21 cellular contexts compared by ENCODE assay signal in the genomic region with DNA sequence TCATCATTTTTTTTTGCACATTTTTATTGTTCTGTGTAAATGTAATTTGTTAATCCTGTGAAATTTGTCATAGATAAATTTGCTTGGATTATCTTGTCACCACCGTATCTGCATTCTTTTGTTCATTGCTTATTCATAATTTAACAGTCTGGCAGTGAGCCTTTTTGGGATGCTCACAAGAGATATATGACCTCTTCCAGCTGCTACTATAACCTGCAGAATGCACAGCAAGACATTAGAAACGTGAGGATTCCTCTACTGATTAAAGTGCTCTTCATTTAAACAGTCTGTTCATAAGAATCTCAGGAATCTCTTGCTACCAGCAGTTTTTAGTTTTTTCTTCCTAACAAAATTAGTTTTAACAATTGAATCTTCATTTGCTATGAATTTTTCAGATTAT. TPM values are rescaled to one million over a fixed set of nuclear protein-coding genes. Genes with fewer than 3 reads are reported as not detected.
DNase-seq lines count a peak whose midpoint lies in the region; ATAC-seq, FAIRE-seq and TF ChIP-seq lines count a peak whose summit lies in the region.
"Had no signal": no experiment of that assay in that cellular context is flagged by ENCODE, and none has a peak within 500 bp of the region (broad histone marks: within the 10 kb centered on the region; RNA-seq: fewer than 3 reads in every experiment).

No MANE protein-coding gene starts in this region.

- in situ Hi-C loops in mammary epithelial cell (cut with MboI; ENCODE audit: low sequenced_read_pairs in 2 of 2) (no loop called here), gastrocnemius medialis (cut with MboI; ENCODE audit: low sequenced_read_pairs in 4 of 4) (no loop called here)

- H3K27me3 ChIP-seq in mammary epithelial cell (ENCODE audit: insufficient read depth, low read length) (peaks cover 3% of the 10 kb centered on the region), gastrocnemius medialis (no peaks in the 10 kb centered on the region)

- H3K27ac ChIP-seq in substantia nigra (ENCODE audit: low read depth, low read length, poor library complexity, severe bottlenecking) (peak overlapping the region; percentile 49), mammary epithelial cell (ENCODE audit: insufficient read depth, low read depth, low read length) (no peak overlapping the region), gastrocnemius medialis (no peak overlapping the region)
- H3K27ac ChIP-seq: C4-2B had no signal

- no peak overlapping the region for H2AFZ ChIP-seq in mammary epithelial cell (ENCODE audit: low read depth, low read length)

- FAIRE-seq in H54 (lab: Jason Lieb, UNC), result peak; percentile 75
- FAIRE-seq in endometrium (lab: Jason Lieb, UNC), result peak; percentile 31
- FAIRE-seq: D721Med, GM12892, GM19239, H1, HepG2, HTR-8/SVneo had no signal

- H3K4me3 ChIP-seq in mammary epithelial cell (replicated peaks in 1 of 3; ENCODE audit: insufficient read depth in 1 of 3, low read depth in 2 of 3, low read length in 3 of 3) (no peak overlapping the region), gastrocnemius medialis (no peak overlapping the region)

- DNase-seq in H54 (ENCODE audit: insufficient read length, low spot score) (no peak), SHP77 (lab: John Stamatoyannopoulos, UW) (peak; percentile 35 to 50), substantia nigra (lab: John Stamatoyannopoulos, UW) (no peak), mammary epithelial cell (no peak), posterior vena cava (ENCODE audit: low spot score) (no peak), gastrocnemius medialis (no peak)
- DNase-seq: BE2C; CD4-positive, alpha-beta memory T cell; DMS153; DND-41; GDM1; HCEC 1CT had no signal

- 52% methylated on average over 2 of the region's 2 CpGs for WGBS in mammary epithelial cell (ENCODE audit: low coverage, missing lambda C conversion rate)

- CTCF ChIA-PET in mammary epithelial cell (lab: Charles Lee; ENCODE audit: low non-redundant PET), result no interaction called here

- H3K79me2 ChIP-seq in mammary epithelial cell (ENCODE audit: insufficient read depth, low read length), result no peaks in the 10 kb centered on the region

- no peak overlapping the region for H3K4me2 ChIP-seq in mammary epithelial cell (ENCODE audit: insufficient read depth, low read depth, low read length)

- no peaks in the 10 kb centered on the region for H4K20me1 ChIP-seq in mammary epithelial cell (ENCODE audit: insufficient read depth, low read length)

- TF ChIP-seq CTCF in mammary epithelial cell (conservative IDR thresholded peaks at IDR 0.05 in 1 of 2, IDR thresholded peaks at IDR 0.05 in 1 of 2; ENCODE audit: extremely low read depth in 1 of 2, insufficient read depth in 1 of 2, low read depth in 1 of 2, low read length in 2 of 2), result no peak
- TF ChIP-seq CTCF in gastrocnemius medialis (IDR thresholded peaks at IDR 0.05 in 4 of 5, conservative IDR thresholded peaks at IDR 0.05 in 1 of 5), result no peak

- dilution Hi-C loops in mammary epithelial cell (cut with HindIII; ENCODE audit: low sequenced_read_pairs), result no loop called here

- BruUV-seq in mammary epithelial cell (replicated peaks; lab: Mats Ljungman, UMichigan), result no TSS peak

- intact Hi-C loops in mammary epithelial cell (cut with micrococcal nuclease) (no loop called here), posterior vena cava (cut with DNase I) (no loop called here), gastrocnemius medialis (cut with DNase I; ENCODE audit: low total_unique reads) (no loop called here)

- no peaks in the 10 kb centered on the region for H3K36me3 ChIP-seq in mammary epithelial cell (ENCODE audit: insufficient read depth, low read length)
- H3K36me3 ChIP-seq in gastrocnemius medialis, result no peaks in the 10 kb centered on the region
- H3K36me3 ChIP-seq: BE2C had no signal

- no peaks in the 10 kb centered on the region for H3K9me3 ChIP-seq in mammary epithelial cell (replicated peaks; ENCODE audit: insufficient read depth, low read length)
- H3K9me3 ChIP-seq in gastrocnemius medialis, result no peaks in the 10 kb centered on the region
- H3K9me3 ChIP-seq: BE2C had no signal

- ATAC-seq in gastrocnemius medialis, result no peak
- ATAC-seq: HepG2 had no signal

- no peaks in the 10 kb centered on the region for H3K4me1 ChIP-seq in mammary epithelial cell (ENCODE audit: insufficient read depth, low read length)
- H3K4me1 ChIP-seq in gastrocnemius medialis, result no peaks in the 10 kb centered on the region
- H3K4me1 ChIP-seq: BE2C had no signal

- TF ChIP-seq POLR2A in H54 (IDR thresholded peaks at IDR 0.05; ENCODE audit: low read depth, low read length), result no peak
- TF ChIP-seq POLR2A in gastrocnemius medialis (IDR thresholded peaks at IDR 0.05), result no peak

- no peak overlapping the region for H3K9ac ChIP-seq in mammary epithelial cell (ENCODE audit: insufficient read depth, low read length)

RNA-seq across cellular contexts. Expression of gene NPAS3, which starts 9.1 kb away (rescaled TPM):
- total RNA-seq in mammary epithelial cell, result under 1 TPM in 1 of 2 donors, not detected in 1; 0.33 TPM
- 0.01 TPM for polyA plus RNA-seq in mammary epithelial cell
- not detected for polyA minus RNA-seq in mammary epithelial cell
- 1 to 10 TPM; 1.3 to 2.6 TPM for total RNA-seq in posterior vena cava
- under 1 TPM in 2 of 4 donors, not detected in 2; 0.82 to 1.00 TPM for total RNA-seq in gastrocnemius medialis
- total RNA-seq: CD4-positive, alpha-beta memory T cell; HepG2 had no signal
- polyA plus RNA-seq: AG04450; CD4-positive, alpha-beta memory T cell; HepG2 had no signal

Comparison
In these comparisons a context has a peak if more than half of its experiments do, and no peak if none do; other contexts are left out.
1. DNase-seq: peak in SHP77 (2 of 2); none in H54 (single experiment), substantia nigra (0 of 49), mammary epithelial cell (single experiment), posterior vena cava (single experiment) and gastrocnemius medialis (0 of 2).